ENCODE assay signal across 34 cellular contexts in genomic region chr21:39169906-39170305, GRCh38.
"Had no signal": no experiment of that assay in that cellular context is flagged by ENCODE, and none has a peak within 500 bp of the region (broad histone marks: within the 10 kb centered on the region; RNA-seq: fewer than 3 reads in every experiment).

No MANE protein-coding gene starts in this region.

- H3K9me3 ChIP-seq: adrenal gland had no signal

- H3K36me3 ChIP-seq: breast epithelium had no signal

- H3K4me1 ChIP-seq: adrenal gland, body of pancreas, breast epithelium had no signal

- H3K27me3 ChIP-seq: adrenal gland, body of pancreas, brain microvascular endothelial cell, breast epithelium had no signal

- DNase-seq: activated B cell treated with CpG ODN at 0.5 μM for 24 hours; activated CD4-positive, alpha-beta memory T cell treated with anti-CD3 and anti-CD28 coated beads for 36 hours; activated CD4-positive, alpha-beta T cell treated with anti-CD3 and anti-CD28 coated beads for 4 hours; activated CD4-positive, alpha-beta T cell treated with anti-CD3 and anti-CD28 coated beads, Interleukin-2, amount 10 ng/mL, durations not matched to agents 24 days and 14 days; activated CD4-positive, alpha-beta T cell treated with anti-CD3 and anti-CD28 coated beads, Interleukin-2, amount 50 U/mL, for 1 hour; activated CD4-positive, alpha-beta T cell treated with anti-CD3 and anti-CD28 coated beads, Interleukin-2, amount 50 U/mL, for 4 hours; activated CD4-positive, CD25-positive, alpha-beta regulatory T cell treated with anti-CD3 and anti-CD28 coated beads, Interleukin-2, amount 50 U/mL, for 72 hours; activated CD8-positive, alpha-beta memory T cell treated with anti-CD3 and anti-CD28 coated beads, Interleukin-2, amount 50 U/mL, for 4 hours; activated CD8-positive, alpha-beta T cell treated with anti-CD3 and anti-CD28 coated beads for 36 hours; activated effector memory CD4-positive, alpha-beta T cell treated with anti-CD3 and anti-CD28 coated beads, Interleukin-2, amount 50 U/mL, for 16 hours; activated gamma-delta T cell treated with Interleukin-2 at 50 U/mL for 16 hours; activated naive CD4-positive, alpha-beta T cell; activated naive CD4-positive, alpha-beta T cell treated with anti-CD3 and anti-CD28 coated beads for 36 hours; activated naive CD4-positive, alpha-beta T cell treated with anti-CD3 and anti-CD28 coated beads, Interleukin-2, amount 50 U/mL, for 16 hours; activated naive CD8-positive, alpha-beta T cell treated with anti-CD3 and anti-CD28 coated beads for 36 hours; activated T-cell treated with anti-CD3 and anti-CD28 coated beads for 4 hours; activated T-cell treated with anti-CD3 and anti-CD28 coated beads, Interleukin-2, amount 50 U/mL, for 1 hour; activated T-cell treated with anti-CD3 and anti-CD28 coated beads, Interleukin-2, amount 50 U/mL, for 4 hours; activated T-cell treated with anti-CD3 and anti-CD28 coated beads, Interleukin-2, amount 50 U/mL, for 72 hours; adrenal gland; amniotic stem cell; aorta; body of pancreas; brain microvascular endothelial cell; central memory CD4-positive, alpha-beta T cell; T-cell; T-helper 2 cell; T-helper 9 cell had no signal

- H3K4me3 ChIP-seq: adrenal gland, body of pancreas, breast epithelium had no signal

- H3K27ac ChIP-seq: adrenal gland, body of pancreas, brain microvascular endothelial cell, breast epithelium, VCaP had no signal

- ATAC-seq: activated CD8-positive, alpha-beta T cell treated with anti-CD3 and anti-CD28 coated beads for 36 hours; activated naive CD4-positive, alpha-beta T cell treated with anti-CD3 and anti-CD28 coated beads, Interleukin-2, amount 50 U/mL, for 72 hours; activated T-cell treated with anti-CD3 and anti-CD28 coated beads, Interleukin-2, amount 50 U/mL, for 4 hours; activated T-cell treated with anti-CD3 and anti-CD28 coated beads, Interleukin-2, amount 50 U/mL, for 72 hours; activated T-helper 17 cell treated with anti-CD3 and anti-CD28 coated beads, Interleukin-2, amount 50 U/mL, for 72 hours; body of pancreas; T-cell had no signal

- FAIRE-seq: astrocyte, TTC549 had no signal
